21 cellular contexts compared by ENCODE assay signal in the genomic region with DNA sequence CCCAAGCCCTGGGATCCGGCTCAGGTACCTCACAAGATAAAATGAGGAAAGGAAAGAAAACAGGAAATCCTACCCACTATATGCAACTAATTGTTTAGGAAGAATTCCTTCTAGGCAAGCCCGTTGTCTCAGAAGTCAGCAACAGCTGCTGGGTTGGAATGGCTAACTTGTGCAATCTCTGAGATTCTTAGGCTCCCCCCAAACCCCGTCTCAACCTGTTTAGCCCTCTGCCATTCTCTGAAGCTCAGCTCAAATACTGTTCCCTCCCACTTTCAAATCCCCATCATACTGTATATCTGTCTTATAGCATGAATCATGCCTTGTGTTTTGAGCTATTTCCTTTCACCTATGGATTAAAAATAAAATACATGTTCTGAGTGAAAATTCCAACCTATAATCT.
"Had no signal": no experiment of that assay in that cellular context is flagged by ENCODE, and none has a peak within 500 bp of the region (broad histone marks: within the 10 kb centered on the region; RNA-seq: fewer than 3 reads in every experiment).

No MANE protein-coding gene starts in this region.

- H3K4me3 Mint-ChIP-seq: activated CD8-positive, alpha-beta T cell treated with anti-CD3 and anti-CD28 coated beads, Interleukin-2, amount 10 ng/mL, durations not matched to agents 7 days and 5 days; activated naive CD8-positive, alpha-beta T cell treated with anti-CD3 and anti-CD28 coated beads, Interleukin-2, amount 10 ng/mL, durations not matched to agents 7 days and 5 days; T-helper 1 cell treated with Interleukin-12 subunit alpha and Interleukin-12 subunit beta and Interleukin-4 antibody, amounts not matched to agents 30 μg/mL and 1 μg/mL, for 36 hours had no signal

- H3K4me1 ChIP-seq: adrenal gland, Peyer's patch had no signal

- H3K4me3 ChIP-seq: adrenal gland, breast epithelium, Peyer's patch had no signal

- DNase-seq: activated CD4-positive, alpha-beta T cell treated with anti-CD3 and anti-CD28 coated beads for 48 hours; activated CD4-positive, alpha-beta T cell treated with anti-CD3 and anti-CD28 coated beads, Interleukin-2, amount 50 U/mL, for 4 hours; activated CD4-positive, CD25-positive, alpha-beta regulatory T cell treated with anti-CD3 and anti-CD28 coated beads, Interleukin-2, amount 50 U/mL, for 72 hours; activated CD8-positive, alpha-beta memory T cell treated with anti-CD3 and anti-CD28 coated beads, Interleukin-2, amount 50 U/mL, for 48 hours; activated CD8-positive, alpha-beta T cell treated with anti-CD3 and anti-CD28 coated beads, Interleukin-2, amount 10 ng/mL, durations not matched to agents 7 days and 5 days; activated naive CD4-positive, alpha-beta T cell treated with anti-CD3 and anti-CD28 coated beads, Interleukin-2, amount 50 U/mL, for 16 hours; activated naive CD8-positive, alpha-beta T cell treated with anti-CD3 and anti-CD28 coated beads, Interleukin-2, amount 10 ng/mL, durations not matched to agents 7 days and 5 days; activated T-cell treated with anti-CD3 and anti-CD28 coated beads, Interleukin-2, amount 50 U/mL, for 1 hour; adrenal gland; anterior cingulate cortex; central memory CD4-positive, alpha-beta T cell; KG1; NCI-H1105; NCI-H1436; NCI-H1694 treated with DMSO at 0.1 percent for 48 hours; NCI-H2029 treated with DMSO at 0.1 percent for 48 hours; NCI-H446; Peyer's patch; SHP77 had no signal

- ATAC-seq: activated CD8-positive, alpha-beta T cell treated with anti-CD3 and anti-CD28 coated beads, Interleukin-2, amount 10 ng/mL, durations not matched to agents 7 days and 5 days had no signal

- H3K27me3 ChIP-seq: Peyer's patch had no signal

- H3K27ac Mint-ChIP-seq: activated CD8-positive, alpha-beta T cell treated with anti-CD3 and anti-CD28 coated beads, Interleukin-2, amount 10 ng/mL, durations not matched to agents 7 days and 5 days; activated naive CD8-positive, alpha-beta T cell treated with anti-CD3 and anti-CD28 coated beads, Interleukin-2, amount 10 ng/mL, durations not matched to agents 7 days and 5 days; T-helper 1 cell treated with Interleukin-12 subunit alpha and Interleukin-12 subunit beta and Interleukin-4 antibody, amounts not matched to agents 30 μg/mL and 1 μg/mL, for 36 hours had no signal

- H3K9me3 ChIP-seq: adrenal gland, breast epithelium, Peyer's patch had no signal

- H3K27me3 Mint-ChIP-seq: activated naive CD8-positive, alpha-beta T cell treated with anti-CD3 and anti-CD28 coated beads, Interleukin-2, amount 10 ng/mL, durations not matched to agents 7 days and 5 days had no signal

- H3K27ac ChIP-seq: adrenal gland, breast epithelium, Peyer's patch had no signal

- H3K36me3 Mint-ChIP-seq: activated naive CD8-positive, alpha-beta T cell treated with anti-CD3 and anti-CD28 coated beads, Interleukin-2, amount 10 ng/mL, durations not matched to agents 7 days and 5 days had no signal

- H3K9me3 Mint-ChIP-seq: activated naive CD8-positive, alpha-beta T cell treated with anti-CD3 and anti-CD28 coated beads, Interleukin-2, amount 10 ng/mL, durations not matched to agents 7 days and 5 days; T-helper 1 cell treated with Interleukin-12 subunit alpha and Interleukin-12 subunit beta and Interleukin-4 antibody, amounts not matched to agents 30 μg/mL and 1 μg/mL, for 36 hours had no signal

- H3K36me3 ChIP-seq: adrenal gland, breast epithelium, Peyer's patch had no signal
